Comparison of ENCODE assay signal across 1 cellular context in the genomic region with DNA sequence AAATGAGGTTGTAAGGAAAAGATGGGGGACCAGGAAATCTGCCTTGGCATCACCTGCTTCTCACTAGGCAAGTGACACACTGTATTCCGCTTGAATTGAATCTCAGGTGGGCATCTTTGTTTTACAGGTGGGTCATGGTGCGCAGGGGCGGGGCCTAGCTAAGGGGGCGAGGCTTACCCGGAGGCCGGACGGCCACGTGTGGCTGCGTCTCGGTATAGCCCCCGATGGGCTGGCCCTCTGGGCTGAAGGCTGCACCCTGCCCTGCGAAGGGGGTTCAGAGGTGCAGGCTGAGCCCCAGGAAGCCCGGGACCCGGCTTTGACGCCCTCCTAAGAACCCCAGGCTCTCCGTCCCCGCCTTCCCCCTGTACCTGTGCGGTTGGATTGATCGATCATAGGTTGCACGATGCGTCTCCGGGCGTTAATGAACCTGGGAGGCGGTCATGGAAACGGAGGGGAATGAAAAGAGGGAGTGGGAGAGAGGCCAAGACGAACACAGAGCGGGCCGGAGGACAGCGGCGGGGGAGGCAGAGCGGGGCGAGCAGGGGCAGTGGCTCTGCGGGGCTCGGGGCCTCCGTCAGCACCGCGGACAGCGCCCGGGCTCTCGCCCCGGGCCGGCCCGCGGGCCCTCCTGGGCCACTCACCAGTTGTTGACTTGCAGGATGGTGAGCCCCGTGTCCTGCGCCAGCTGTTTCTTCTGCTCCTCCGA.
A peak's percentile ranks its signal among the peaks of the same experiment; 100 is the strongest.
TF ChIP-seq lines count a peak whose summit lies in the region.

No MANE protein-coding gene starts in this region.

TF ChIP-seq in HepG2, 621 proteins besides CTCF, POLR2A, EP300 and RAD21 (continues in another document):
- TF ChIP-seq, protein P1, sequence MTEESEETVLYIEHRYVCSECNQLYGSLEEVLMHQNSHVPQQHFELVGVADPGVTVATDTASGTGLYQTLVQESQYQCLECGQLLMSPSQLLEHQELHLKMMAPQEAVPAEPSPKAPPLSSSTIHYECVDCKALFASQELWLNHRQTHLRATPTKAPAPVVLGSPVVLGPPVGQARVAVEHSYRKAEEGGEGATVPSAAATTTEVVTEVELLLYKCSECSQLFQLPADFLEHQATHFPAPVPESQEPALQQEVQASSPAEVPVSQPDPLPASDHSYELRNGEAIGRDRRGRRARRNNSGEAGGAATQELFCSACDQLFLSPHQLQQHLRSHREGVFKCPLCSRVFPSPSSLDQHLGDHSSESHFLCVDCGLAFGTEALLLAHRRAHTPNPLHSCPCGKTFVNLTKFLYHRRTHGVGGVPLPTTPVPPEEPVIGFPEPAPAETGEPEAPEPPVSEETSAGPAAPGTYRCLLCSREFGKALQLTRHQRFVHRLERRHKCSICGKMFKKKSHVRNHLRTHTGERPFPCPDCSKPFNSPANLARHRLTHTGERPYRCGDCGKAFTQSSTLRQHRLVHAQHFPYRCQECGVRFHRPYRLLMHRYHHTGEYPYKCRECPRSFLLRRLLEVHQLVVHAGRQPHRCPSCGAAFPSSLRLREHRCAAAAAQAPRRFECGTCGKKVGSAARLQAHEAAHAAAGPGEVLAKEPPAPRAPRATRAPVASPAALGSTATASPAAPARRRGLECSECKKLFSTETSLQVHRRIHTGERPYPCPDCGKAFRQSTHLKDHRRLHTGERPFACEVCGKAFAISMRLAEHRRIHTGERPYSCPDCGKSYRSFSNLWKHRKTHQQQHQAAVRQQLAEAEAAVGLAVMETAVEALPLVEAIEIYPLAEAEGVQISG (CRISPR knock-in tag; IDR thresholded peaks at IDR 0.05) = peak; percentile 32; the same call in 1 of the 2 replicates
- TF ChIP-seq ZNF430 (CRISPR knock-in tag; IDR thresholded peaks at IDR 0.05) (peak; percentile 43; the same call in 1 of the 2 replicates), SALL1 (CRISPR knock-in tag; IDR thresholded peaks at IDR 0.05) (peak; percentile 80), ZNF563 (CRISPR knock-in tag; IDR thresholded peaks at IDR 0.05) (peak; percentile 71), ISX (CRISPR knock-in tag; conservative IDR thresholded peaks at IDR 0.05) (0 out of 2 replicates have a peak, but pooled peaks have one; percentile 53), ZNF766 (CRISPR knock-in tag; IDR thresholded peaks at IDR 0.05; ENCODE audit: borderline replicate concordance) (peak; percentile 61; the same call in 1 of the 2 replicates), ZNF878 (CRISPR knock-in tag; IDR thresholded peaks at IDR 0.05) (no peak), ZNF720 (CRISPR knock-in tag; IDR thresholded peaks at IDR 0.05) (no peak), PITX1 (CRISPR knock-in tag; IDR thresholded peaks at IDR 0.05) (0 out of 2 replicates have a peak, but pooled peaks have one; percentile 18), HNRNPK (IDR thresholded peaks at IDR 0.05; ENCODE audit: low read depth, low read length, poor library complexity, severe bottlenecking) (peak; percentile 49), ZNF629 (CRISPR knock-in tag; conservative IDR thresholded peaks at IDR 0.05) (no peak), KLF16 (CRISPR knock-in tag; IDR thresholded peaks at IDR 0.05) (peak in 1 of 2 experiments; percentile 49; a peak in 1 of 4 replicates), ZNF335 (CRISPR knock-in tag; IDR thresholded peaks at IDR 0.05) (no peak), CEBPG (CRISPR knock-in tag; IDR thresholded peaks at IDR 0.05) (no peak)
- TF ChIP-seq, protein P2, sequence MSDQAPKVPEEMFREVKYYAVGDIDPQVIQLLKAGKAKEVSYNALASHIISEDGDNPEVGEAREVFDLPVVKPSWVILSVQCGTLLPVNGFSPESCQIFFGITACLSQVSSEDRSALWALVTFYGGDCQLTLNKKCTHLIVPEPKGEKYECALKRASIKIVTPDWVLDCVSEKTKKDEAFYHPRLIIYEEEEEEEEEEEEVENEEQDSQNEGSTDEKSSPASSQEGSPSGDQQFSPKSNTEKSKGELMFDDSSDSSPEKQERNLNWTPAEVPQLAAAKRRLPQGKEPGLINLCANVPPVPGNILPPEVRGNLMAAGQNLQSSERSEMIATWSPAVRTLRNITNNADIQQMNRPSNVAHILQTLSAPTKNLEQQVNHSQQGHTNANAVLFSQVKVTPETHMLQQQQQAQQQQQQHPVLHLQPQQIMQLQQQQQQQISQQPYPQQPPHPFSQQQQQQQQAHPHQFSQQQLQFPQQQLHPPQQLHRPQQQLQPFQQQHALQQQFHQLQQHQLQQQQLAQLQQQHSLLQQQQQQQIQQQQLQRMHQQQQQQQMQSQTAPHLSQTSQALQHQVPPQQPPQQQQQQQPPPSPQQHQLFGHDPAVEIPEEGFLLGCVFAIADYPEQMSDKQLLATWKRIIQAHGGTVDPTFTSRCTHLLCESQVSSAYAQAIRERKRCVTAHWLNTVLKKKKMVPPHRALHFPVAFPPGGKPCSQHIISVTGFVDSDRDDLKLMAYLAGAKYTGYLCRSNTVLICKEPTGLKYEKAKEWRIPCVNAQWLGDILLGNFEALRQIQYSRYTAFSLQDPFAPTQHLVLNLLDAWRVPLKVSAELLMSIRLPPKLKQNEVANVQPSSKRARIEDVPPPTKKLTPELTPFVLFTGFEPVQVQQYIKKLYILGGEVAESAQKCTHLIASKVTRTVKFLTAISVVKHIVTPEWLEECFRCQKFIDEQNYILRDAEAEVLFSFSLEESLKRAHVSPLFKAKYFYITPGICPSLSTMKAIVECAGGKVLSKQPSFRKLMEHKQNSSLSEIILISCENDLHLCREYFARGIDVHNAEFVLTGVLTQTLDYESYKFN (CRISPR knock-in tag; conservative IDR thresholded peaks at IDR 0.05) = no peak
- TF ChIP-seq, protein P3, sequence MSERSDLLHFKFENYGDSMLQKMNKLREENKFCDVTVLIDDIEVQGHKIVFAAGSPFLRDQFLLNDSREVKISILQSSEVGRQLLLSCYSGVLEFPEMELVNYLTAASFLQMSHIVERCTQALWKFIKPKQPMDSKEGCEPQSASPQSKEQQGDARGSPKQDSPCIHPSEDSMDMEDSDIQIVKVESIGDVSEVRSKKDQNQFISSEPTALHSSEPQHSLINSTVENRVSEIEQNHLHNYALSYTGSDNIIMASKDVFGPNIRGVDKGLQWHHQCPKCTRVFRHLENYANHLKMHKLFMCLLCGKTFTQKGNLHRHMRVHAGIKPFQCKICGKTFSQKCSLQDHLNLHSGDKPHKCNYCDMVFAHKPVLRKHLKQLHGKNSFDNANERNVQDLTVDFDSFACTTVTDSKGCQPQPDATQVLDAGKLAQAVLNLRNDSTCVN (CRISPR knock-in tag; IDR thresholded peaks at IDR 0.05; ENCODE audit: borderline replicate concordance) = peak; percentile 30; the same call in 1 of the 2 replicates
- TF ChIP-seq, protein P4, sequence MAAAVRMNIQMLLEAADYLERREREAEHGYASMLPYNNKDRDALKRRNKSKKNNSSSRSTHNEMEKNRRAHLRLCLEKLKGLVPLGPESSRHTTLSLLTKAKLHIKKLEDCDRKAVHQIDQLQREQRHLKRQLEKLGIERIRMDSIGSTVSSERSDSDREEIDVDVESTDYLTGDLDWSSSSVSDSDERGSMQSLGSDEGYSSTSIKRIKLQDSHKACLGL (CRISPR knock-in tag; IDR thresholded peaks at IDR 0.05) = no peak; the same call in 1 of the 2 replicates
- TF ChIP-seq, protein P5, sequence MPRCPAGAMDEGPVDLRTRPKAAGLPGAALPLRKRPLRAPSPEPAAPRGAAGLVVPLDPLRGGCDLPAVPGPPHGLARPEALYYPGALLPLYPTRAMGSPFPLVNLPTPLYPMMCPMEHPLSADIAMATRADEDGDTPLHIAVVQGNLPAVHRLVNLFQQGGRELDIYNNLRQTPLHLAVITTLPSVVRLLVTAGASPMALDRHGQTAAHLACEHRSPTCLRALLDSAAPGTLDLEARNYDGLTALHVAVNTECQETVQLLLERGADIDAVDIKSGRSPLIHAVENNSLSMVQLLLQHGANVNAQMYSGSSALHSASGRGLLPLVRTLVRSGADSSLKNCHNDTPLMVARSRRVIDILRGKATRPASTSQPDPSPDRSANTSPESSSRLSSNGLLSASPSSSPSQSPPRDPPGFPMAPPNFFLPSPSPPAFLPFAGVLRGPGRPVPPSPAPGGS (CRISPR knock-in tag; IDR thresholded peaks at IDR 0.05) = 0 out of 2 replicates have a peak, but pooled peaks have one; percentile 67
- TF ChIP-seq, protein P6, sequence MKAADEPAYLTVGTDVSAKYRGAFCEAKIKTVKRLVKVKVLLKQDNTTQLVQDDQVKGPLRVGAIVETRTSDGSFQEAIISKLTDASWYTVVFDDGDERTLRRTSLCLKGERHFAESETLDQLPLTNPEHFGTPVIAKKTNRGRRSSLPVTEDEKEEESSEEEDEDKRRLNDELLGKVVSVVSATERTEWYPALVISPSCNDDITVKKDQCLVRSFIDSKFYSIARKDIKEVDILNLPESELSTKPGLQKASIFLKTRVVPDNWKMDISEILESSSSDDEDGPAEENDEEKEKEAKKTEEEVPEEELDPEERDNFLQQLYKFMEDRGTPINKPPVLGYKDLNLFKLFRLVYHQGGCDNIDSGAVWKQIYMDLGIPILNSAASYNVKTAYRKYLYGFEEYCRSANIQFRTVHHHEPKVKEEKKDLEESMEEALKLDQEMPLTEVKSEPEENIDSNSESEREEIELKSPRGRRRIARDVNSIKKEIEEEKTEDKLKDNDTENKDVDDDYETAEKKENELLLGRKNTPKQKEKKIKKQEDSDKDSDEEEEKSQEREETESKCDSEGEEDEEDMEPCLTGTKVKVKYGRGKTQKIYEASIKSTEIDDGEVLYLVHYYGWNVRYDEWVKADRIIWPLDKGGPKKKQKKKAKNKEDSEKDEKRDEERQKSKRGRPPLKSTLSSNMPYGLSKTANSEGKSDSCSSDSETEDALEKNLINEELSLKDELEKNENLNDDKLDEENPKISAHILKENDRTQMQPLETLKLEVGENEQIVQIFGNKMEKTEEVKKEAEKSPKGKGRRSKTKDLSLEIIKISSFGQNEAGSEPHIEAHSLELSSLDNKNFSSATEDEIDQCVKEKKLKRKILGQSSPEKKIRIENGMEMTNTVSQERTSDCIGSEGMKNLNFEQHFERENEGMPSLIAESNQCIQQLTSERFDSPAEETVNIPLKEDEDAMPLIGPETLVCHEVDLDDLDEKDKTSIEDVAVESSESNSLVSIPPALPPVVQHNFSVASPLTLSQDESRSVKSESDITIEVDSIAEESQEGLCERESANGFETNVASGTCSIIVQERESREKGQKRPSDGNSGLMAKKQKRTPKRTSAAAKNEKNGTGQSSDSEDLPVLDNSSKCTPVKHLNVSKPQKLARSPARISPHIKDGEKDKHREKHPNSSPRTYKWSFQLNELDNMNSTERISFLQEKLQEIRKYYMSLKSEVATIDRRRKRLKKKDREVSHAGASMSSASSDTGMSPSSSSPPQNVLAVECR (CRISPR knock-in tag; IDR thresholded peaks at IDR 0.05; ENCODE audit: borderline replicate concordance) = peak; percentile 38; the same call in 1 of the 2 replicates
- TF ChIP-seq, protein P7, sequence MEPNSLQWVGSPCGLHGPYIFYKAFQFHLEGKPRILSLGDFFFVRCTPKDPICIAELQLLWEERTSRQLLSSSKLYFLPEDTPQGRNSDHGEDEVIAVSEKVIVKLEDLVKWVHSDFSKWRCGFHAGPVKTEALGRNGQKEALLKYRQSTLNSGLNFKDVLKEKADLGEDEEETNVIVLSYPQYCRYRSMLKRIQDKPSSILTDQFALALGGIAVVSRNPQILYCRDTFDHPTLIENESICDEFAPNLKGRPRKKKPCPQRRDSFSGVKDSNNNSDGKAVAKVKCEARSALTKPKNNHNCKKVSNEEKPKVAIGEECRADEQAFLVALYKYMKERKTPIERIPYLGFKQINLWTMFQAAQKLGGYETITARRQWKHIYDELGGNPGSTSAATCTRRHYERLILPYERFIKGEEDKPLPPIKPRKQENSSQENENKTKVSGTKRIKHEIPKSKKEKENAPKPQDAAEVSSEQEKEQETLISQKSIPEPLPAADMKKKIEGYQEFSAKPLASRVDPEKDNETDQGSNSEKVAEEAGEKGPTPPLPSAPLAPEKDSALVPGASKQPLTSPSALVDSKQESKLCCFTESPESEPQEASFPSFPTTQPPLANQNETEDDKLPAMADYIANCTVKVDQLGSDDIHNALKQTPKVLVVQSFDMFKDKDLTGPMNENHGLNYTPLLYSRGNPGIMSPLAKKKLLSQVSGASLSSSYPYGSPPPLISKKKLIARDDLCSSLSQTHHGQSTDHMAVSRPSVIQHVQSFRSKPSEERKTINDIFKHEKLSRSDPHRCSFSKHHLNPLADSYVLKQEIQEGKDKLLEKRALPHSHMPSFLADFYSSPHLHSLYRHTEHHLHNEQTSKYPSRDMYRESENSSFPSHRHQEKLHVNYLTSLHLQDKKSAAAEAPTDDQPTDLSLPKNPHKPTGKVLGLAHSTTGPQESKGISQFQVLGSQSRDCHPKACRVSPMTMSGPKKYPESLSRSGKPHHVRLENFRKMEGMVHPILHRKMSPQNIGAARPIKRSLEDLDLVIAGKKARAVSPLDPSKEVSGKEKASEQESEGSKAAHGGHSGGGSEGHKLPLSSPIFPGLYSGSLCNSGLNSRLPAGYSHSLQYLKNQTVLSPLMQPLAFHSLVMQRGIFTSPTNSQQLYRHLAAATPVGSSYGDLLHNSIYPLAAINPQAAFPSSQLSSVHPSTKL (CRISPR knock-in tag; IDR thresholded peaks at IDR 0.05) = peak; percentile 17; the same call in 1 of the 2 replicates
- TF ChIP-seq, protein P8, sequence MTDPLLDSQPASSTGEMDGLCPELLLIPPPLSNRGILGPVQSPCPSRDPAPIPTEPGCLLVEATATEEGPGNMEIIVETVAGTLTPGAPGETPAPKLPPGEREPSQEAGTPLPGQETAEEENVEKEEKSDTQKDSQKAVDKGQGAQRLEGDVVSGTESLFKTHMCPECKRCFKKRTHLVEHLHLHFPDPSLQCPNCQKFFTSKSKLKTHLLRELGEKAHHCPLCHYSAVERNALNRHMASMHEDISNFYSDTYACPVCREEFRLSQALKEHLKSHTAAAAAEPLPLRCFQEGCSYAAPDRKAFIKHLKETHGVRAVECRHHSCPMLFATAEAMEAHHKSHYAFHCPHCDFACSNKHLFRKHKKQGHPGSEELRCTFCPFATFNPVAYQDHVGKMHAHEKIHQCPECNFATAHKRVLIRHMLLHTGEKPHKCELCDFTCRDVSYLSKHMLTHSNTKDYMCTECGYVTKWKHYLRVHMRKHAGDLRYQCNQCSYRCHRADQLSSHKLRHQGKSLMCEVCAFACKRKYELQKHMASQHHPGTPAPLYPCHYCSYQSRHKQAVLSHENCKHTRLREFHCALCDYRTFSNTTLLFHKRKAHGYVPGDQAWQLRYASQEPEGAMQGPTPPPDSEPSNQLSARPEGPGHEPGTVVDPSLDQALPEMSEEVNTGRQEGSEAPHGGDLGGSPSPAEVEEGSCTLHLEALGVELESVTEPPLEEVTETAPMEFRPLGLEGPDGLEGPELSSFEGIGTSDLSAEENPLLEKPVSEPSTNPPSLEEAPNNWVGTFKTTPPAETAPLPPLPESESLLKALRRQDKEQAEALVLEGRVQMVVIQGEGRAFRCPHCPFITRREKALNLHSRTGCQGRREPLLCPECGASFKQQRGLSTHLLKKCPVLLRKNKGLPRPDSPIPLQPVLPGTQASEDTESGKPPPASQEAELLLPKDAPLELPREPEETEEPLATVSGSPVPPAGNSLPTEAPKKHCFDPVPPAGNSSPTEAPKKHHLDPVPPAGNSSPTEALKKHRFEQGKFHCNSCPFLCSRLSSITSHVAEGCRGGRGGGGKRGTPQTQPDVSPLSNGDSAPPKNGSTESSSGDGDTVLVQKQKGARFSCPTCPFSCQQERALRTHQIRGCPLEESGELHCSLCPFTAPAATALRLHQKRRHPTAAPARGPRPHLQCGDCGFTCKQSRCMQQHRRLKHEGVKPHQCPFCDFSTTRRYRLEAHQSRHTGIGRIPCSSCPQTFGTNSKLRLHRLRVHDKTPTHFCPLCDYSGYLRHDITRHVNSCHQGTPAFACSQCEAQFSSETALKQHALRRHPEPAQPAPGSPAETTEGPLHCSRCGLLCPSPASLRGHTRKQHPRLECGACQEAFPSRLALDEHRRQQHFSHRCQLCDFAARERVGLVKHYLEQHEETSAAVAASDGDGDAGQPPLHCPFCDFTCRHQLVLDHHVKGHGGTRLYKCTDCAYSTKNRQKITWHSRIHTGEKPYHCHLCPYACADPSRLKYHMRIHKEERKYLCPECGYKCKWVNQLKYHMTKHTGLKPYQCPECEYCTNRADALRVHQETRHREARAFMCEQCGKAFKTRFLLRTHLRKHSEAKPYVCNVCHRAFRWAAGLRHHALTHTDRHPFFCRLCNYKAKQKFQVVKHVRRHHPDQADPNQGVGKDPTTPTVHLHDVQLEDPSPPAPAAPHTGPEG (CRISPR knock-in tag; IDR thresholded peaks at IDR 0.05) = peak; percentile 64; the same call in 1 of the 2 replicates
